23 cellular contexts compared by ENCODE assay signal in genomic region chr4:79298484-79298883, GRCh38. TPM values are rescaled to one million over a fixed set of nuclear protein-coding genes. Genes with fewer than 3 reads are reported as not detected.
A peak's percentile ranks its signal among the peaks of the same experiment; 100 is the strongest.
DNase-seq lines count a peak whose midpoint lies in the region; ATAC-seq, FAIRE-seq and TF ChIP-seq lines count a peak whose summit lies in the region.
"Had no signal": no experiment of that assay in that cellular context is flagged by ENCODE, and none has a peak within 500 bp of the region (broad histone marks: within the 10 kb centered on the region; RNA-seq: fewer than 3 reads in every experiment).

No MANE protein-coding gene starts in this region.

- H3K9me3 ChIP-seq in GM12878 (replicated peaks; ENCODE audit: control insufficient read depth, insufficient read depth, low read length) (no peaks in the 10 kb centered on the region), neuronal stem cell (replicated peaks in 1 of 2; ENCODE audit: control insufficient read depth in 2 of 2, insufficient read depth in 1 of 2, low read depth in 1 of 2, low read length in 2 of 2) (no peaks in the 10 kb centered on the region), upper lobe of left lung (no peaks in the 10 kb centered on the region)
- H3K9me3 ChIP-seq: Caco-2 had no signal

- H3K27me3 ChIP-seq in GM23338 (ENCODE audit: insufficient read depth), result no peaks in the 10 kb centered on the region
- H3K27me3 ChIP-seq in GM12878 (replicated peaks in 1 of 2; ENCODE audit: control insufficient read depth in 2 of 2, insufficient read depth in 2 of 2, low read length in 1 of 2), result no peaks in the 10 kb centered on the region
- H3K27me3 ChIP-seq in neuronal stem cell (ENCODE audit: control insufficient read depth in 3 of 3, insufficient read depth in 3 of 3, low read depth in 1 of 3, low read length in 3 of 3), result no peaks in the 10 kb centered on the region
- H3K27me3 ChIP-seq in upper lobe of left lung, result no peaks in the 10 kb centered on the region

- H2BK15ac ChIP-seq in neuronal stem cell (ENCODE audit: low read length), result peak overlapping the region; percentile 8

- no peak overlapping the region for H2AK5ac ChIP-seq in neuronal stem cell (ENCODE audit: low read depth, low read length)

- H3K9me3 Mint-ChIP-seq in GM23338, result no peaks in the 10 kb centered on the region
- H3K9me3 Mint-ChIP-seq: CD8-positive, alpha-beta T cell had no signal

- TF ChIP-seq RAD21 in GM12878 (IDR thresholded peaks at IDR 0.05; ENCODE audit: insufficient read depth, low read depth, low read length), result no peak

- no peaks in the 10 kb centered on the region for H3K27me3 Mint-ChIP-seq in GM23338 (ENCODE audit: insufficient read depth, low read depth, poor library complexity)

- no peak for FAIRE-seq in GM12878 (lab: Jason Lieb, UNC)
- FAIRE-seq in RCC 7860 (lab: Jason Lieb, UNC), result no peak
- no peak for FAIRE-seq in GM19239 (lab: Jason Lieb, UNC)
- FAIRE-seq: GM12891 had no signal

- TF ChIP-seq EP300 in GM12878 (IDR thresholded peaks at IDR 0.05; ENCODE audit: borderline replicate concordance in 1 of 2, control insufficient read depth in 1 of 2, low read depth in 2 of 2, low read length in 2 of 2) (no peak), upper lobe of left lung (IDR thresholded peaks at IDR 0.05) (no peak)

- H3K4me2 ChIP-seq in GM23338 (no peak overlapping the region), GM12878 (ENCODE audit: control insufficient read depth, insufficient read depth) (no peak overlapping the region), neuronal stem cell (ENCODE audit: insufficient read depth, low read length, poor library complexity, severe bottlenecking) (no peak overlapping the region)
- H3K4me2 ChIP-seq: PC-9 had no signal

- in situ Hi-C loops in GM12878 (cut with MboI), result no loop called here

- H3K9ac ChIP-seq in GM12878 (ENCODE audit: control insufficient read depth, insufficient read depth, low read length) (no peak overlapping the region), neuronal stem cell (ENCODE audit: low read depth, low read length, poor library complexity) (no peak overlapping the region)

- no TSS peak for BruUV-seq in GM12878 (replicated peaks; lab: Mats Ljungman, UMichigan)

- TF ChIP-seq POLR2A in GM12878 (IDR thresholded peaks at IDR 0.05; ENCODE audit: low read depth, low read length), result no peak
- TF ChIP-seq POLR2A in upper lobe of left lung (IDR thresholded peaks at IDR 0.05), result no peak

- peak overlapping the region; percentile 31 for H3K14ac ChIP-seq in neuronal stem cell (ENCODE audit: low read length)

- H4K91ac ChIP-seq in neuronal stem cell (ENCODE audit: low read depth, low read length, poor library complexity), result no peak overlapping the region

- no peak overlapping the region for H3K23ac ChIP-seq in neuronal stem cell (ENCODE audit: low read depth, low read length, poor library complexity)

- no peak for DNase-seq in GM23338 (ENCODE audit: low spot score)
- DNase-seq in GM12878 (ENCODE audit: low read depth, low spot score), result no peak
- DNase-seq in neuronal stem cell (ENCODE audit: low spot score), result no peak
- peak in 1 of 2 donors; percentile 10 for DNase-seq in upper lobe of left lung
- no peak for DNase-seq in RCC 7860 (ENCODE audit: low spot score)
- no peak for DNase-seq in GM19239 (ENCODE audit: insufficient read length, low spot score)
- DNase-seq in NCI-H1417 treated with DMSO at 0.1 percent for 48 hours (lab: John Stamatoyannopoulos, UW), result no peak
- DNase-seq: Caco-2; CD8-positive, alpha-beta T cell; EL; GDM1; Karpas-422; NCI-H1105 treated with DMSO at 0.1 percent for 48 hours; NCI-H2029; NCI-H446 treated with DMSO at 0.1 percent for 48 hours; NCI-H526; PC-9; RPMI8226; SHP77 had no signal

- intact Hi-C loops in GM12878 (cut with micrococcal nuclease; ENCODE audit: unreplicated experiment), result loop anchor here (2.0 kb wide), 1 partner anchor 256 kb away; no protein-coding TSS in a partner anchor

- no peaks in the 10 kb centered on the region for H3K4me1 Mint-ChIP-seq in GM23338

- no peaks in the 10 kb centered on the region for H4K20me1 ChIP-seq in GM23338 (replicated peaks; ENCODE audit: insufficient read depth)
- H4K20me1 ChIP-seq in GM12878 (ENCODE audit: control insufficient read depth, insufficient read depth), result no peaks in the 10 kb centered on the region

- H3K36me3 Mint-ChIP-seq in GM23338 (ENCODE audit: low read depth), result no peaks in the 10 kb centered on the region
- H3K36me3 Mint-ChIP-seq: CD8-positive, alpha-beta T cell had no signal

- H3K4ac ChIP-seq in neuronal stem cell (ENCODE audit: low read length), result no peak overlapping the region

- no peak overlapping the region for H2BK5ac ChIP-seq in neuronal stem cell (ENCODE audit: low read length)

- H2AFZ ChIP-seq in GM23338, result peak overlapping the region; percentile 14; the same call in 1 of the 2 replicates
- H2AFZ ChIP-seq in GM12878 (ENCODE audit: control insufficient read depth, low read depth, low read length), result no peak overlapping the region
- peak overlapping the region; percentile 5 for H2AFZ ChIP-seq in neuronal stem cell (ENCODE audit: low read length)
- H2AFZ ChIP-seq: PC-9 had no signal

- no peaks in the 10 kb centered on the region for H3F3A ChIP-seq in GM23338 (replicated peaks; ENCODE audit: low read depth)

- no peak overlapping the region for H2BK12ac ChIP-seq in neuronal stem cell (ENCODE audit: low read length)

- no peak for ATAC-seq in GM23338
- peak; percentile 22; the same call in 2 of the 3 replicates for ATAC-seq in GM12878
- ATAC-seq in upper lobe of left lung (ENCODE audit: low FRiP score in 2 of 2), result peak; percentile 23 to 67
- ATAC-seq: CD8-positive, alpha-beta T cell had no signal

- POLR2A ChIA-PET in GM12878 (lab: Charles Lee), result no interaction called here

- H4K8ac ChIP-seq in neuronal stem cell (ENCODE audit: low read depth, low read length), result no peak overlapping the region

- no peaks in the 10 kb centered on the region for H3K36me3 ChIP-seq in GM23338 (ENCODE audit: insufficient read depth)
- H3K36me3 ChIP-seq in GM12878 (ENCODE audit: control insufficient read depth in 2 of 2, insufficient read depth in 2 of 2, low read length in 1 of 2), result no peaks in the 10 kb centered on the region
- no peaks in the 10 kb centered on the region for H3K36me3 ChIP-seq in neuronal stem cell (replicated peaks in 1 of 2; ENCODE audit: control insufficient read depth in 2 of 2, insufficient read depth in 2 of 2, low read length in 2 of 2)
- no peaks in the 10 kb centered on the region for H3K36me3 ChIP-seq in upper lobe of left lung

- no peaks in the 10 kb centered on the region for H3K4me1 ChIP-seq in GM23338 (ENCODE audit: insufficient read depth)
- H3K4me1 ChIP-seq in GM12878 (ENCODE audit: control insufficient read depth, insufficient read depth, low read length), result no peaks in the 10 kb centered on the region
- no peaks in the 10 kb centered on the region for H3K4me1 ChIP-seq in neuronal stem cell (ENCODE audit: control insufficient read depth in 2 of 2, insufficient read depth in 1 of 2, low read depth in 1 of 2, low read length in 2 of 2)
- no peaks in the 10 kb centered on the region for H3K4me1 ChIP-seq in upper lobe of left lung

- H3K4me3 Mint-ChIP-seq in GM23338, result no peak overlapping the region
- H3K4me3 Mint-ChIP-seq: CD8-positive, alpha-beta T cell had no signal

- TF ChIP-seq CTCF in GM23338 (conservative IDR thresholded peaks at IDR 0.05; ENCODE audit: low read depth in 2 of 2) (no peak), GM12878 (IDR thresholded peaks at IDR 0.05 in 2 of 3, conservative IDR thresholded peaks at IDR 0.05 in 1 of 3; ENCODE audit: control insufficient read depth in 2 of 3, extremely low read depth in 1 of 3, insufficient read depth in 1 of 3, low read depth in 3 of 3, low read length in 3 of 3) (no peak), upper lobe of left lung (IDR thresholded peaks at IDR 0.05) (no peak)

- CTCF ChIA-PET in GM12878 (lab: Yijun Ruan, JAX), result interaction anchor here (0.9 to 3.2 kb wide), 4 partner anchors 8 to 255 kb away, joined by 3 to 19 read pairs (median 3); no protein-coding TSS in a partner anchor

- H3K27ac Mint-ChIP-seq in GM23338, result no peak overlapping the region
- H3K27ac Mint-ChIP-seq: CD8-positive, alpha-beta T cell had no signal

- no peak overlapping the region for H3K18ac ChIP-seq in neuronal stem cell (ENCODE audit: low read length)

- H2BK120ac ChIP-seq in neuronal stem cell (ENCODE audit: low read depth, low read length), result no peak overlapping the region

- no peaks in the 10 kb centered on the region for H3K79me2 ChIP-seq in GM23338 (replicated peaks; ENCODE audit: insufficient read depth)
- no peaks in the 10 kb centered on the region for H3K79me2 ChIP-seq in GM12878 (ENCODE audit: control insufficient read depth, insufficient read depth, low read length)

- WGBS in GM12878 (ENCODE audit: insufficient coverage, insufficient replicate concordance, low lambda C conversion rate, missing lambda C conversion rate), result 14% methylated on average over 6 of the region's 6 CpGs
- WGBS in neuronal stem cell (ENCODE audit: extremely low coverage in 2 of 2, insufficient read length in 2 of 2, insufficient replicate concordance in 1 of 2), 2 donors, result no CpG with 5 or more reads among the region's 6 CpGs
- WGBS in upper lobe of left lung, 2 donors, result 89 to 90% methylated on average over 5 to 6 of the region's 6 CpGs

- SMC1A ChIA-PET in GM12878 (lab: Charles Lee; ENCODE audit: uncharacterized antibody, unreplicated experiment), result interaction anchor here (0.9 to 6.0 kb wide), 6 partner anchors 9 to 346 kb away, joined by 3 to 37 read pairs (median 4); no protein-coding TSS in a partner anchor

- no peaks in the 10 kb centered on the region for H3K79me1 ChIP-seq in neuronal stem cell (ENCODE audit: low read depth, low read length)

- H3K4me3 ChIP-seq in GM23338 (no peak overlapping the region), GM12878 (no peak overlapping the region), neuronal stem cell (ENCODE audit: low read length in 2 of 2) (peak overlapping the region in 1 of 2 donors; percentile 9), upper lobe of left lung (no peak overlapping the region)
- H3K4me3 ChIP-seq: PC-9 had no signal

- H3K9me2 ChIP-seq in GM23338 (ENCODE audit: insufficient read depth), result peaks cover 2% of the 10 kb centered on the region; the same call in 1 of the 2 replicates

- RAD21 ChIA-PET in GM12878 (lab: Charles Lee; ENCODE audit: unreplicated experiment), result interaction anchor here (0.9 to 1.9 kb wide), 4 partner anchors 11 to 256 kb away, joined by 3 to 7 read pairs (median 4); no protein-coding TSS in a partner anchor

- H3K27ac ChIP-seq in GM23338 (ENCODE audit: low read depth) (no peak overlapping the region), GM12878 (ENCODE audit: control insufficient read depth, insufficient read depth) (no peak overlapping the region), neuronal stem cell (replicated peaks; ENCODE audit: low read length) (no peak overlapping the region), upper lobe of left lung (no peak overlapping the region)
- H3K27ac ChIP-seq: C4-2B, PC-9 had no signal

RNA-seq across cellular contexts. Expression of gene NAA11, which starts 27.4 kb away (rescaled TPM):
- total RNA-seq in GM23338 (2014; rRNA removed; shearing (Covaris generic)), result not detected in 2 replicates
- polyA plus RNA-seq in GM23338 (2016; fragmentation: Nextera tagmentation; extraction: Ambion mirVana) (not detected in 2 replicates), GM12878 (2011; rRNA removed) (0.12 and 0.22 TPM in 2 replicates), GM12878 (2014; fragmentation: Illumina TruSeq; extraction: Trizol) (0.16 TPM in 1 of 2 replicates, not detected in the other), GM12878 (2014; fragmentation: Nextera tagmentation; extraction: Ambion mirVana) (not detected), GM12878 (2014; rRNA removed) (0.10 TPM in 1 of 2 replicates, not detected in the other), GM12878 (2016; fragmentation: Nextera tagmentation; extraction: Ambion mirVana) (not detected)
- not detected in 2 replicates for total RNA-seq in GM12878 (2013; cell fraction: nucleolus; rRNA removed)
- total RNA-seq in GM12878 (2014; rRNA removed) (0.22 TPM in 1 of 2 replicates, not detected in the other), GM12878 (2014; rRNA removed; fragmentation: Illumina TruSeq; extraction: Trizol) (not detected in 2 replicates), GM12878 (2021) (not detected in 2 replicates), upper lobe of left lung (not detected)
- not detected for polyA plus RNA-seq in GM12878 (2011; ENCODE audit: low read depth)
- not detected in 2 replicates for polyA plus RNA-seq in GM12878 (2011; cell fraction: cytosol; rRNA removed)
- polyA plus RNA-seq in GM12878 (2011; cell fraction: nucleus; rRNA removed), result not detected in 2 replicates
- polyA plus RNA-seq in GM12878 (2012), result not detected in 2 replicates
- not detected in 2 replicates for polyA minus RNA-seq in GM12878 (2011; rRNA and poly(A)+ RNA removed)
- polyA minus RNA-seq in GM12878 (2011; cell fraction: cytosol; rRNA and poly(A)+ RNA removed), result not detected in 2 replicates
- not detected in 2 replicates for polyA minus RNA-seq in GM12878 (2011; cell fraction: nucleus; rRNA and poly(A)+ RNA removed)
- not detected for polyA plus RNA-seq in neuronal stem cell (2013, experiment 1 of 2)
- polyA plus RNA-seq in neuronal stem cell (2013, experiment 2 of 2), result not detected
- total RNA-seq: A673; Caco-2; CD8-positive, alpha-beta T cell; HT-29; PC-9 had no signal
